ENCODE assay signal across 29 cellular contexts in the genomic region with DNA sequence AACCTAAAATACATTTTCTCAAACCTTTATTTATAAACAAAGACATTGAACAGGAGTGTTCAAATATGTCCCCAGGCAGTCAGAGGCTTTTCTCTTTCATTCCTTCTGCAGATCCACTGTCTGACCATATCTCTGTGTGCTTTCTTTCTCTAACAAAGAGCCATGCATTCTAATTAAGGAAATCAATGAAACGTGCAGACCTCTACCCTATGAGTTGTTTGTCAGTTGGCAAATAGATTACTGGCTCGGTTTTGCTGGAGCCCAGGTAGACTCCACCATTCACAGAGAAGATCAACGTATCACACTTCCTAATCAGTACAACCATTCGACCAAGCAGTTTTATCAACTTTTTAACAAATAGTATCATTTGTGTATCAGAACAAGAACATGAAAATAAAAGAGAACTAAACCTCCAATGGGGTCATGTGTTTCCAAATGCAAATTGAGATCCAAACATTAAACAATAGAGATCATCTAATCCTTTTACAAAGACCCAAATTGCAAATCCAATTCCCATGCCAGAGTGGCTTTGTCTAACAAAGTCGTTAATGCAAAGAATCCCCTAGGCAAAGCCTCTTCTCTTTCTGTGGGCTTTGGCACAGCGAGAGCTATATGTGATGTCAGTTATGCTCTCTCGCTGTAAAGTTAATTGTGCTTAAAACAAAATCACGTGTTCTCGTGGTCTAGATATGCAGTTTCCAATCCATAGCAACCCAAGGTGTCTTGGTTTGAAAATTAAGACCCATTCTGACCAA. TPM values are rescaled to one million over a fixed set of nuclear protein-coding genes. Genes with fewer than 3 reads are reported as not detected.
DNase-seq lines count a peak whose midpoint lies in the region; ATAC-seq, FAIRE-seq and TF ChIP-seq lines count a peak whose summit lies in the region.
"Had no signal": no experiment of that assay in that cellular context is flagged by ENCODE, and none has a peak within 500 bp of the region (broad histone marks: within the 10 kb centered on the region; RNA-seq: fewer than 3 reads in every experiment).

No MANE protein-coding gene starts in this region.

- POLR2A ChIA-PET in GM12878 (lab: Charles Lee) = interaction anchor here (0.6 kb wide), 1 partner anchor 1536 kb away, joined by 5 read pairs; no protein-coding TSS in a partner anchor

- no peak for TF ChIP-seq POLR2A in GM12878 (IDR thresholded peaks at IDR 0.05; ENCODE audit: low read depth, low read length)

- no peaks in the 10 kb centered on the region for H3K36me3 ChIP-seq in GM12878 (ENCODE audit: control insufficient read depth in 2 of 2, insufficient read depth in 2 of 2, low read length in 1 of 2)
- H3K36me3 ChIP-seq: adrenal gland, gastroesophageal sphincter, sigmoid colon, upper lobe of right lung had no signal

- 24% methylated on average over 9 of the region's 9 CpGs for WGBS in GM12878 (ENCODE audit: insufficient coverage, insufficient replicate concordance, low lambda C conversion rate, missing lambda C conversion rate)

- DNase-seq in DMS153 treated with DMSO at 0.1 percent for 48 hours (lab: John Stamatoyannopoulos, UW; ENCODE audit: unreplicated experiment) (peak; percentile 46), NCI-H146 (lab: John Stamatoyannopoulos, UW) (peak; percentile 89), NCI-H526 treated with DMSO at 0.1 percent for 48 hours (lab: John Stamatoyannopoulos, UW) (peak; percentile 91), GM12878 (ENCODE audit: low read depth, low spot score) (no peak), DMS53 (lab: John Stamatoyannopoulos, UW) (no peak), NCI-H1105 treated with DMSO at 0.1 percent for 48 hours (lab: John Stamatoyannopoulos, UW) (no peak)
- DNase-seq: activated CD4-positive, alpha-beta T cell treated with anti-CD3 and anti-CD28 coated beads, Interleukin-2, amount 50 U/mL, for 1 hour; activated CD8-positive, alpha-beta memory T cell treated with anti-CD3 and anti-CD28 coated beads, Interleukin-2, amount 10 ng/mL, durations not matched to agents 7 days and 5 days; activated naive CD4-positive, alpha-beta T cell treated with anti-CD3 and anti-CD28 coated beads for 36 hours; adrenal gland; CD8-positive, alpha-beta memory T cell; cerebellar nuclear complex; DMS79 treated with DMSO at 0.1 percent for 48 hours; GF-D8; hippocampal formation; left cardiac atrium; mammary epithelial cell; NCI-H2171 treated with DMSO at 0.1 percent for 48 hours; NCI-H524 treated with DMSO at 0.1 percent for 48 hours; SHP77; sigmoid colon; stimulated activated CD4-positive, alpha-beta T cell treated with anti-CD3 and anti-CD28 coated beads, Interleukin-4, amount 100 ng/mL, for 24 hours; substantia nigra; upper lobe of right lung had no signal

- H3K9ac ChIP-seq in GM12878 (ENCODE audit: control insufficient read depth, insufficient read depth, low read length) = no peak overlapping the region

- no peak for TF ChIP-seq CTCF in GM12878 (IDR thresholded peaks at IDR 0.05 in 2 of 3, conservative IDR thresholded peaks at IDR 0.05 in 1 of 3; ENCODE audit: control insufficient read depth in 2 of 3, extremely low read depth in 1 of 3, insufficient read depth in 1 of 3, low read depth in 3 of 3, low read length in 3 of 3)

- no peak for TF ChIP-seq RAD21 in GM12878 (IDR thresholded peaks at IDR 0.05; ENCODE audit: insufficient read depth, low read depth, low read length)

- in situ Hi-C loops in GM12878 (cut with MboI) = loop anchor here (10.0 kb wide), 1 partner anchor 1292 kb away; no protein-coding TSS in a partner anchor

- ATAC-seq in GM12878 (no peak), HG03135 (IDR thresholded peaks at IDR 0.05; ENCODE audit: unreplicated experiment) (no peak), HG02759 (IDR thresholded peaks at IDR 0.05; ENCODE audit: unreplicated experiment) (no peak)
- ATAC-seq: activated CD8-positive, alpha-beta memory T cell treated with anti-CD3 and anti-CD28 coated beads, Interleukin-2, amount 10 ng/mL, durations not matched to agents 7 days and 5 days; gastroesophageal sphincter; left cardiac atrium; stimulated activated memory B cell treated with anti-CD40 and anti-IgM and Interleukin-4, amounts not matched to agents 10 μg/mL and 1 μg/mL and 100 μg/mL, for 72 hours; upper lobe of right lung had no signal

- H3K4me3 ChIP-seq in GM12878 = no peak overlapping the region
- H3K4me3 ChIP-seq: adrenal gland, gastroesophageal sphincter, sigmoid colon, upper lobe of right lung had no signal

- H3K79me2 ChIP-seq in GM12878 (ENCODE audit: control insufficient read depth, insufficient read depth, low read length) = no peaks in the 10 kb centered on the region

- CTCF ChIA-PET in GM12878 (lab: Yijun Ruan, JAX) = no interaction called here

- peak; percentile 44 for FAIRE-seq in GM12878 (lab: Jason Lieb, UNC)

- H2AFZ ChIP-seq in GM12878 (ENCODE audit: control insufficient read depth, low read depth, low read length) = no peak overlapping the region

- TF ChIP-seq EP300 in GM12878 (IDR thresholded peaks at IDR 0.05; ENCODE audit: borderline replicate concordance in 1 of 2, control insufficient read depth in 1 of 2, low read depth in 2 of 2, low read length in 2 of 2) = no peak

- no peaks in the 10 kb centered on the region for H4K20me1 ChIP-seq in GM12878 (ENCODE audit: control insufficient read depth, insufficient read depth)

- H3K4me2 ChIP-seq in GM12878 (ENCODE audit: control insufficient read depth, insufficient read depth) = no peak overlapping the region

- no peaks in the 10 kb centered on the region for H3K27me3 ChIP-seq in GM12878 (replicated peaks in 1 of 2; ENCODE audit: control insufficient read depth in 2 of 2, insufficient read depth in 2 of 2, low read length in 1 of 2)
- H3K27me3 ChIP-seq: adrenal gland, gastroesophageal sphincter, sigmoid colon, upper lobe of right lung had no signal

- no TSS peak for BruUV-seq in GM12878 (replicated peaks; lab: Mats Ljungman, UMichigan)

- SMC1A ChIA-PET in GM12878 (lab: Charles Lee; ENCODE audit: uncharacterized antibody, unreplicated experiment) = no interaction called here

- H3K4me1 ChIP-seq in GM12878 (ENCODE audit: control insufficient read depth, insufficient read depth, low read length) = no peaks in the 10 kb centered on the region
- H3K4me1 ChIP-seq: adrenal gland, gastroesophageal sphincter, sigmoid colon, upper lobe of right lung had no signal

- intact Hi-C loops in GM12878 (cut with micrococcal nuclease; ENCODE audit: unreplicated experiment) = no loop called here

- no peak overlapping the region for H3K27ac ChIP-seq in GM12878 (ENCODE audit: control insufficient read depth, insufficient read depth)
- H3K27ac ChIP-seq: adrenal gland, gastroesophageal sphincter, sigmoid colon, upper lobe of right lung had no signal

- no peaks in the 10 kb centered on the region for H3K9me3 ChIP-seq in GM12878 (replicated peaks; ENCODE audit: control insufficient read depth, insufficient read depth, low read length)
- H3K9me3 ChIP-seq: adrenal gland, gastroesophageal sphincter, sigmoid colon, upper lobe of right lung had no signal

- RAD21 ChIA-PET in GM12878 (lab: Charles Lee; ENCODE audit: unreplicated experiment) = no interaction called here

TF ChIP-seq in GM12878, 131 proteins besides CTCF, POLR2A, EP300 and RAD21:
- no peak for TF ChIP-seq JUND (IDR thresholded peaks at IDR 0.05; ENCODE audit: low read depth, low read length)
- no peak for TF ChIP-seq CEBPB (IDR thresholded peaks at IDR 0.05; ENCODE audit: borderline replicate concordance in 1 of 2, low read depth in 2 of 2, low read length in 2 of 2)
- TF ChIP-seq TARDBP (IDR thresholded peaks at IDR 0.05; ENCODE audit: borderline replicate concordance) = no peak
- TF ChIP-seq IKZF1 (conservative IDR thresholded peaks at IDR 0.05) = no peak
- TF ChIP-seq MTA2 (IDR thresholded peaks at IDR 0.05; ENCODE audit: low read depth) = no peak
- no peak for TF ChIP-seq FOXM1 (IDR thresholded peaks at IDR 0.05; ENCODE audit: low read depth, low read length)
- TF ChIP-seq CBX3 (IDR thresholded peaks at IDR 0.05; ENCODE audit: borderline replicate concordance, low read depth) = no peak
- TF ChIP-seq ATF7 (IDR thresholded peaks at IDR 0.05; ENCODE audit: low read depth) = no peak
- no peak for TF ChIP-seq NFXL1 (IDR thresholded peaks at IDR 0.05; ENCODE audit: borderline replicate concordance)
- no peak for TF ChIP-seq CHD4 (IDR thresholded peaks at IDR 0.05)
- TF ChIP-seq MTA3 (IDR thresholded peaks at IDR 0.05; ENCODE audit: borderline replicate concordance, low read length) = no peak
- no peak for TF ChIP-seq ZBED1 (IDR thresholded peaks at IDR 0.05; ENCODE audit: borderline replicate concordance)
- no peak for TF ChIP-seq NR2C2 (IDR thresholded peaks at IDR 0.05; ENCODE audit: borderline replicate concordance, control insufficient read depth, insufficient read length, low read depth)
- no peak for TF ChIP-seq BRCA1 (IDR thresholded peaks at IDR 0.05; ENCODE audit: low read depth, low read length)

RNA-seq across cellular contexts. Expression of a gene that starts 16.8 kb away (rescaled TPM):
- 0.19 TPM in 1 of 2 replicates, not detected in the other for total RNA-seq in GM12878 (2013; cell fraction: nucleolus; rRNA removed)
- 0.40 TPM in 1 of 2 replicates, not detected in the other for total RNA-seq in GM12878 (2014; rRNA removed)
- 0.09 and 0.14 TPM in 2 replicates for total RNA-seq in GM12878 (2014; rRNA removed; fragmentation: Illumina TruSeq; extraction: Trizol)
- 0.26 and 0.37 TPM in 2 replicates for total RNA-seq in GM12878 (2021)
- 0.10 TPM for polyA plus RNA-seq in GM12878 (2011; ENCODE audit: low read depth)
- polyA plus RNA-seq in GM12878 (2011; rRNA removed) = 0.10 and 0.23 TPM in 2 replicates
- 0.03 and 0.07 TPM in 2 replicates for polyA plus RNA-seq in GM12878 (2011; cell fraction: cytosol; rRNA removed)
- polyA plus RNA-seq in GM12878 (2011; cell fraction: nucleus; rRNA removed) = 0.19 and 0.25 TPM in 2 replicates
- polyA plus RNA-seq in GM12878 (2012) = 0.05 and 0.28 TPM in 2 replicates
- polyA plus RNA-seq in GM12878 (2014; fragmentation: Illumina TruSeq; extraction: Trizol) = 0.03 and 0.17 TPM in 2 replicates
- under 1 TPM in 1 of 2 experiments, not detected in 1; 0.05 TPM for polyA plus RNA-seq in GM12878 (2014; fragmentation: Nextera tagmentation; extraction: Ambion mirVana)
- 0.13 and 0.20 TPM in 2 replicates for polyA plus RNA-seq in GM12878 (2014; rRNA removed)
- under 1 TPM; 0.08 to 0.19 TPM for polyA plus RNA-seq in GM12878 (2016; fragmentation: Nextera tagmentation; extraction: Ambion mirVana)
- polyA minus RNA-seq in GM12878 (2011; rRNA and poly(A)+ RNA removed) = not detected in 2 replicates
- polyA minus RNA-seq in GM12878 (2011; cell fraction: cytosol; rRNA and poly(A)+ RNA removed) = 0.80 TPM in 1 of 2 replicates, not detected in the other
- 0.12 and 0.48 TPM in 2 replicates for polyA minus RNA-seq in GM12878 (2011; cell fraction: nucleus; rRNA and poly(A)+ RNA removed)
- total RNA-seq: neural crest cell had no signal
- polyA plus RNA-seq: CD8-positive, alpha-beta memory T cell had no signal

Comparison
In these comparisons a context has a peak if more than half of its experiments do, and no peak if none do; other contexts are left out.
1. DNase-seq: peak in DMS153 treated with DMSO at 0.1 percent for 48 hours (single experiment), NCI-H146 (single experiment) and NCI-H526 treated with DMSO at 0.1 percent for 48 hours (single experiment); none in GM12878 (single experiment), DMS53 (single experiment) and NCI-H1105 treated with DMSO at 0.1 percent for 48 hours (single experiment).